Comparison of ENCODE assay signal across 1 cellular context in the genomic region with DNA sequence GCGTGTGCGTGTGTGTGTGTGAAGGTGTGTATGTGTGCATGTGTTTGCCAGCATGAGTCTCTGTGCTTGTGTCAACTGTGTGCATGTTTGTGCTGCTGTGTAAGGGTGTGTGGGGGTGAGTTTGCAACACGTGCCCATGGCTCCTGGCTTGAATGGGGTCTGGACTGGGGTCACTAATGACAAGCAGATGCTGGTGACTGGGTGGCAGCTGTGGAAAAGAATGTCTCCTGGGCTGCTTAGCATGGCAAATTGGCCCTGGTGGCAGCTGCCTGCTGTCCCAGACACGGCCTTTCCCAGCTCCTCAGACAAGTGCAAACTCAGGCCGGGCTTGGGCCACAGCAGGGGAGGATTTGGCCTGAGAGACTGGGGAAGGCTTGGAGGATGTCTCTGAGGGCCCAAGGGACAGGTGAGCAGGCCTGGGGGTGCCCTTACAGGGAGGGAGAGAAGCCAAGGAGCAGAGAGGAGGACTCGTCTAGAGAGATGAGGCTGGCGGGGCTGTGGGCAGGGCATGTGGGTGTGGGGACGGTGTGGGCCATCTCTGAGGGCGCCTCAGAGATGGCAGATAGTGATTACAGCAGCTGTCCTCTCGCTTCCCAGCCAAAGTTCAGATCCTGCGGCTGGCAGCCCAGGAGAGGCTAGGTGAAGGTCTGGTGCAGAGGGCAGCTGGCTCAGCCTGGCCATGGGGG.
TF ChIP-seq lines count a peak whose summit lies in the region.

No MANE protein-coding gene starts in this region.

TF ChIP-seq in IMR-90, 13 proteins besides CTCF, POLR2A, EP300 and RAD21:
- TF ChIP-seq, protein P1, sequence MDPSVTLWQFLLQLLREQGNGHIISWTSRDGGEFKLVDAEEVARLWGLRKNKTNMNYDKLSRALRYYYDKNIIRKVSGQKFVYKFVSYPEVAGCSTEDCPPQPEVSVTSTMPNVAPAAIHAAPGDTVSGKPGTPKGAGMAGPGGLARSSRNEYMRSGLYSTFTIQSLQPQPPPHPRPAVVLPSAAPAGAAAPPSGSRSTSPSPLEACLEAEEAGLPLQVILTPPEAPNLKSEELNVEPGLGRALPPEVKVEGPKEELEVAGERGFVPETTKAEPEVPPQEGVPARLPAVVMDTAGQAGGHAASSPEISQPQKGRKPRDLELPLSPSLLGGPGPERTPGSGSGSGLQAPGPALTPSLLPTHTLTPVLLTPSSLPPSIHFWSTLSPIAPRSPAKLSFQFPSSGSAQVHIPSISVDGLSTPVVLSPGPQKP (IDR thresholded peaks at IDR 0.05; ENCODE audit: borderline replicate concordance, low read depth, low read length): no peak
- TF ChIP-seq MAFK (IDR thresholded peaks at IDR 0.05; ENCODE audit: low read depth, low read length): no peak
- no peak for TF ChIP-seq CHD1 (IDR thresholded peaks at IDR 0.05; ENCODE audit: low read depth, low read length)
- no peak for TF ChIP-seq RCOR1 (IDR thresholded peaks at IDR 0.05; ENCODE audit: insufficient replicate concordance, low read length)
TF ChIP-seq in IMR-90: peak in this region for 0.
